10 cellular contexts compared by ENCODE assay signal in the genomic region with DNA sequence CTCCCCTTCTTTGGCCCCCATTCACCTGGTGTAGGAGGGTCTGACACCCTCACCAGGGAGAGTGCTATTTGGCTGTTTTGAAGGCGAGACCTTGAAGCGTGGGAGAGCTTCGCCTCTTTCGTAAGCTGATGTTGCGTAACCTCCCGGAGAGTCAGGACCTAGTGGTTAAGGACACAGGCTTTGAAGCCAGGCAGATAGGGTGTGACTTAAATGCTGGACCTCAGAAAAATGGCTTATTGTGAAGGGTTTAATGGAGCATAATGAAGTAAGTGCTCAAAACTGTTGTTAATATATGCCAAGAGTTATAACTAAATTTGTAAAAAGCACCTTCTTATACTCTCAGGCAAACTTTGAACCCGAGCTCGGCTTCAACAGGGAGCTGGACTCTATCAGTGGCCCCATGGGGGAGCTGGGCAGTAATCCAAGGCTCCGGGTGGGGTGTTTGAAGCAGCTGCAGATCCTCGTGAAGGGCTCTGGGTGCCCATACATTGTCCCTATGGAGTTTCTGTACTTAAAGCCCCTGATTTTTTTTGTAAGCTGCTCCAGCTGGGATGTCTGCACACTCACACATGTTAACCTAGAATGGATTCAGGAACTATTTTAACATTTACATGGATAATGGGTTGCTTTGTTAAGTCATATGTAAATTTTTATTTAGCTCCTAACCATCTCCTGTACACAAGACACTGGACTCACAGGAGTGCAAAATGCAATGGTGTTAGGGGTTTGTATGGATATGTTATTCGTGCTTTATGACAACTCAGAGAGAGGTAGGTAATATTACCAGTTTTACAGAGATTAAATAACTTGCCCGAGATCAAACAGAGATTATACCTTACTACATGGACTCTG. TPM values are rescaled to one million over a fixed set of nuclear protein-coding genes. Genes with fewer than 3 reads are reported as not detected.
A peak's percentile ranks its signal among the peaks of the same experiment; 100 is the strongest.
DNase-seq lines count a peak whose midpoint lies in the region; ATAC-seq and TF ChIP-seq lines count a peak whose summit lies in the region.
"Had no signal": no experiment of that assay in that cellular context is flagged by ENCODE, and none has a peak within 500 bp of the region (broad histone marks: within the 10 kb centered on the region; RNA-seq: fewer than 3 reads in every experiment).

No MANE protein-coding gene starts in this region.

- H3K36me3 ChIP-seq in body of pancreas (replicated peaks in 1 of 2; ENCODE audit: insufficient read depth in 1 of 2, low read depth in 2 of 2) (no peaks in the 10 kb centered on the region), testis (ENCODE audit: low read depth, missing control alignments) (no peaks in the 10 kb centered on the region)

- peak in 2 of 7 experiments; percentile 17 for TF ChIP-seq CTCF in body of pancreas (IDR thresholded peaks at IDR 0.05)
- no peak for TF ChIP-seq CTCF in testis (IDR thresholded peaks at IDR 0.05)

- H3K4me1 ChIP-seq in body of pancreas: peaks cover 54% of the 10 kb centered on the region
- H3K4me1 ChIP-seq in testis: peaks cover 58% of the 10 kb centered on the region

- H3K27me3 ChIP-seq in body of pancreas (no peaks in the 10 kb centered on the region), testis (no peaks in the 10 kb centered on the region)

- WGBS in body of pancreas, 2 donors: 7 to 12% methylated on average over 12 of the region's 12 CpGs
- 30 to 31% methylated on average over 12 of the region's 12 CpGs for WGBS in testis, 2 donors

- no peaks in the 10 kb centered on the region for H3K9me3 ChIP-seq in body of pancreas
- H3K9me3 ChIP-seq in testis: no peaks in the 10 kb centered on the region

- peak; percentile 96 for ATAC-seq in body of pancreas
- ATAC-seq in GM18870 (IDR thresholded peaks at IDR 0.05; ENCODE audit: unreplicated experiment): no peak
- no peak for ATAC-seq in HG02870 (IDR thresholded peaks at IDR 0.05; ENCODE audit: unreplicated experiment)
- ATAC-seq in GM21576 (IDR thresholded peaks at IDR 0.05; ENCODE audit: unreplicated experiment): no peak

- H3K27ac ChIP-seq in body of pancreas (peak overlapping the region; percentile 36 to 84 (median 74)), testis (peak overlapping the region; percentile 20 to 75)
- H3K27ac ChIP-seq: KMS-11 had no signal

- H3K4me3 ChIP-seq in body of pancreas (no peak overlapping the region), testis (no peak overlapping the region)

- intact Hi-C loops in body of pancreas (cut with DNase I): no loop called here
- intact Hi-C loops in testis (cut with DNase I; ENCODE audit: low total_unique reads): no loop called here

- TF ChIP-seq POLR2A in body of pancreas (IDR thresholded peaks at IDR 0.05) (no peak), testis (IDR thresholded peaks at IDR 0.05) (no peak)

- DNase-seq in GF-D8 (lab: John Stamatoyannopoulos, UW) (peak; percentile 80), NCI-H2107 (lab: John Stamatoyannopoulos, UW) (peak; percentile 27), body of pancreas (peak; percentile 87 to 96 (median 91)), kidney glomerular epithelial cell (lab: John Stamatoyannopoulos, UW) (peak; percentile 86), testis (peak; percentile 93)
- DNase-seq: naive B cell had no signal

RNA-seq across cellular contexts. Expression of gene PPFIBP1, which starts 26.0 kb away (rescaled TPM):
- 10 to 100 TPM; 63.9 to 67.5 TPM for total RNA-seq in body of pancreas
- 10 to 100 TPM; 75.3 to 87.8 TPM for total RNA-seq in testis
- polyA plus RNA-seq in testis (ENCODE audit: insufficient read depth, low read depth, low replicate concordance): 33.4 TPM

Comparison
In these comparisons a context has a peak if more than half of its experiments do, and no peak if none do; other contexts are left out.
1. DNase-seq: peak in every context shown above with its lines; median percentile 93 in testis; 91 in body of pancreas; 86 in kidney glomerular epithelial cell; 80 in GF-D8; 27 in NCI-H2107.